ENCODE assay signal across 10 cellular contexts in genomic region chr20:25336561-25337422, GRCh38. TPM values are rescaled to one million over a fixed set of nuclear protein-coding genes. Genes with fewer than 3 reads are reported as not detected.
DNase-seq lines count a peak whose midpoint lies in the region; ATAC-seq, FAIRE-seq and TF ChIP-seq lines count a peak whose summit lies in the region.
"Had no signal": no experiment of that assay in that cellular context is flagged by ENCODE, and none has a peak within 500 bp of the region (broad histone marks: within the 10 kb centered on the region; RNA-seq: fewer than 3 reads in every experiment).

No MANE protein-coding gene starts in this region.

- peak overlapping the region; percentile 32 for H3K27ac Mint-ChIP-seq in CD8-positive, alpha-beta T cell
- H3K27ac Mint-ChIP-seq in natural killer cell = no peak overlapping the region
- no peak overlapping the region for H3K27ac Mint-ChIP-seq in T-helper 2 cell treated with Interferon-gamma antibody and Interleukin-4, amounts not matched to agents 5 μg/mL and 100 μg/mL, for 36 hours

- peaks cover 12% of the 10 kb centered on the region for H3K4me1 Mint-ChIP-seq in CD8-positive, alpha-beta T cell (ENCODE audit: low read depth)
- H3K4me1 Mint-ChIP-seq in natural killer cell = peaks cover 14 to 19% of the 10 kb centered on the region in 2 donors
- peaks cover 3% of the 10 kb centered on the region for H3K4me1 Mint-ChIP-seq in T-helper 2 cell treated with Interferon-gamma antibody and Interleukin-4, amounts not matched to agents 5 μg/mL and 100 μg/mL, for 36 hours (ENCODE audit: low read depth)

- TF ChIP-seq CTCF in CD8-positive, alpha-beta T cell (IDR thresholded peaks at IDR 0.05) = no peak
- TF ChIP-seq CTCF in dorsolateral prefrontal cortex (IDR thresholded peaks at IDR 0.05 in 54 of 56, conservative IDR thresholded peaks at IDR 0.05 in 2 of 56; ENCODE audit: low read depth in 1 of 56, partially characterized antibody in 56 of 56) (peak in 55 of 56 donors; percentile 19 to 78 (median 50)), natural killer cell (IDR thresholded peaks at IDR 0.05) (no peak), spleen (IDR thresholded peaks at IDR 0.05 in 8 of 11, conservative IDR thresholded peaks at IDR 0.05 in 3 of 11) (no peak)

- 86 to 93% (median 88%) methylated on average over 17 of the region's 17 CpGs for WGBS in spleen, 5 donors

- POLR2A ChIA-PET in CD8-positive, alpha-beta T cell (lab: Charles Lee) = interaction anchor here (0.7 kb wide), 1 partner anchor 13 kb away, joined by 3 read pairs; no protein-coding TSS in a partner anchor

- no peaks in the 10 kb centered on the region for H3K9me3 ChIP-seq in CD8-positive, alpha-beta T cell (ENCODE audit: low read length)
- H3K9me3 ChIP-seq in spleen = no peaks in the 10 kb centered on the region

- intact Hi-C loops in CD8-positive, alpha-beta T cell (cut with DNase I, micrococcal nuclease) = no loop called here
- intact Hi-C loops in dorsolateral prefrontal cortex (cut with DNase I) = loop anchor here in 1 of 2 donors (2.0 to 5.0 kb wide), 2 partner anchors 62 to 201 kb away; no protein-coding TSS in a partner anchor
- intact Hi-C loops in natural killer cell (cut with micrococcal nuclease) = no loop called here
- intact Hi-C loops in spleen (cut with DNase I; ENCODE audit: low total_unique reads) = no loop called here

- H3K4me3 ChIP-seq in CD8-positive, alpha-beta T cell (ENCODE audit: low read depth, low read length) = no peak overlapping the region
- H3K4me3 ChIP-seq in dorsolateral prefrontal cortex (no peak overlapping the region), spleen (no peak overlapping the region)

- H3K4me1 ChIP-seq in CD8-positive, alpha-beta T cell (ENCODE audit: insufficient read depth, low read length) = no peaks in the 10 kb centered on the region
- peaks cover 0 to 4% (median 0%) of the 10 kb centered on the region in 6 donors for H3K4me1 ChIP-seq in spleen

- H3K27me3 Mint-ChIP-seq in CD8-positive, alpha-beta T cell (ENCODE audit: low read depth) = no peaks in the 10 kb centered on the region
- H3K27me3 Mint-ChIP-seq in natural killer cell (ENCODE audit: low read depth in 2 of 2) = no peaks in the 10 kb centered on the region
- H3K27me3 Mint-ChIP-seq in T-helper 2 cell treated with Interferon-gamma antibody and Interleukin-4, amounts not matched to agents 5 μg/mL and 100 μg/mL, for 36 hours (ENCODE audit: low read depth) = no peaks in the 10 kb centered on the region
- H3K27me3 Mint-ChIP-seq: activated naive CD8-positive, alpha-beta T cell treated with anti-CD3 and anti-CD28 coated beads, Interleukin-2, amount 10 ng/mL, durations not matched to agents 7 days and 5 days; naive B cell had no signal

- no peaks in the 10 kb centered on the region for H3K9me3 Mint-ChIP-seq in CD8-positive, alpha-beta T cell
- no peaks in the 10 kb centered on the region for H3K9me3 Mint-ChIP-seq in natural killer cell
- peaks cover 3% of the 10 kb centered on the region for H3K9me3 Mint-ChIP-seq in T-helper 2 cell treated with Interferon-gamma antibody and Interleukin-4, amounts not matched to agents 5 μg/mL and 100 μg/mL, for 36 hours
- H3K9me3 Mint-ChIP-seq: activated naive CD8-positive, alpha-beta T cell treated with anti-CD3 and anti-CD28 coated beads, Interleukin-2, amount 10 ng/mL, durations not matched to agents 7 days and 5 days had no signal

- no peak for ATAC-seq in CD8-positive, alpha-beta T cell
- no peak for ATAC-seq in natural killer cell

- CTCF ChIA-PET in CD8-positive, alpha-beta T cell (lab: Charles Lee) = no interaction called here

- no peaks in the 10 kb centered on the region for H3K36me3 ChIP-seq in CD8-positive, alpha-beta T cell (ENCODE audit: insufficient read depth, low read length)
- H3K36me3 ChIP-seq in spleen = peaks cover 0 to 27% (median 0%) of the 10 kb centered on the region in 6 donors

- peaks cover 24% of the 10 kb centered on the region for H3K36me3 Mint-ChIP-seq in CD8-positive, alpha-beta T cell
- H3K36me3 Mint-ChIP-seq in natural killer cell = no peaks in the 10 kb centered on the region
- H3K36me3 Mint-ChIP-seq in T-helper 2 cell treated with Interferon-gamma antibody and Interleukin-4, amounts not matched to agents 5 μg/mL and 100 μg/mL, for 36 hours (ENCODE audit: low read depth) = peaks cover 13% of the 10 kb centered on the region

- FAIRE-seq in H54 (lab: Jason Lieb, UNC) = no peak

- TF ChIP-seq POLR2A in H54 (IDR thresholded peaks at IDR 0.05; ENCODE audit: low read depth, low read length) = no peak
- TF ChIP-seq POLR2A in spleen (IDR thresholded peaks at IDR 0.05) = no peak

- H3K4me3 Mint-ChIP-seq in CD8-positive, alpha-beta T cell = no peak overlapping the region
- H3K4me3 Mint-ChIP-seq in natural killer cell = no peak overlapping the region
- H3K4me3 Mint-ChIP-seq in T-helper 2 cell treated with Interferon-gamma antibody and Interleukin-4, amounts not matched to agents 5 μg/mL and 100 μg/mL, for 36 hours = no peak overlapping the region
- H3K4me3 Mint-ChIP-seq: activated naive CD8-positive, alpha-beta T cell treated with anti-CD3 and anti-CD28 coated beads, Interleukin-2, amount 10 ng/mL, durations not matched to agents 7 days and 5 days had no signal

- H3K27ac ChIP-seq in CD8-positive, alpha-beta T cell (ENCODE audit: low read depth, low read length) = no peak overlapping the region
- peak overlapping the region in 25 of 59 donors; percentile 2 to 68 (median 40) for H3K27ac ChIP-seq in dorsolateral prefrontal cortex
- H3K27ac ChIP-seq in spleen = no peak overlapping the region

- DNase-seq in CD8-positive, alpha-beta T cell = no peak
- DNase-seq in NCI-H146 (lab: John Stamatoyannopoulos, UW) (peak; percentile 31), dorsolateral prefrontal cortex (peak in 2 of 10 donors; percentile 57 to 66), medulla oblongata (ENCODE audit: extremely low spot score) (peak; percentile 86), H54 (ENCODE audit: insufficient read length, low spot score) (no peak), natural killer cell (no peak), spleen (no peak)
- DNase-seq in T-helper 2 cell treated with Interferon-gamma antibody and Interleukin-4, amounts not matched to agents 5 μg/mL and 100 μg/mL, for 36 hours (ENCODE audit: low spot score) = no peak
- DNase-seq: activated naive CD8-positive, alpha-beta T cell treated with anti-CD3 and anti-CD28 coated beads, Interleukin-2, amount 10 ng/mL, durations not matched to agents 7 days and 5 days; naive B cell had no signal

- no peaks in the 10 kb centered on the region for H3K27me3 ChIP-seq in CD8-positive, alpha-beta T cell (ENCODE audit: insufficient read depth, low read length)
- H3K27me3 ChIP-seq in dorsolateral prefrontal cortex (no peaks in the 10 kb centered on the region), spleen (replicated peaks in 1 of 7) (no peaks in the 10 kb centered on the region)

RNA-seq across cellular contexts. Expression of gene ABHD12, which starts 53.8 kb away (rescaled TPM):
- total RNA-seq in CD8-positive, alpha-beta T cell = 10 to 100 TPM; 14.1 to 17.9 TPM
- total RNA-seq in dorsolateral prefrontal cortex = 100 to 1,000 TPM in 95 of 120 experiments, 10 to 100 TPM in 25; 79.8 to 142 (median 109) TPM
- total RNA-seq in natural killer cell = 10 to 100 TPM; 28.5 to 34.6 (median 34.5) TPM
- total RNA-seq in spleen = 10 to 100 TPM; 21.5 to 36.9 (median 26.7) TPM
- polyA plus RNA-seq in spleen = 10 to 100 TPM; 16.1 to 20.0 (median 19.4) TPM

Comparison
In these comparisons a context has a peak if more than half of its experiments do, and no peak if none do; other contexts are left out.
1. DNase-seq: peak in NCI-H146 (single experiment) and medulla oblongata (single experiment); none in CD8-positive, alpha-beta T cell (0 of 7), H54 (single experiment), natural killer cell (single experiment), spleen (single experiment) and T-helper 2 cell treated with Interferon-gamma antibody and Interleukin-4, amounts not matched to agents 5 μg/mL and 100 μg/mL, for 36 hours (single experiment).
2. CTCF ChIP-seq: peak in dorsolateral prefrontal cortex (55 of 56); none in CD8-positive, alpha-beta T cell (single experiment), natural killer cell (single experiment) and spleen (0 of 11).